ENCODE assay signal across 9 cellular contexts in the genomic region with DNA sequence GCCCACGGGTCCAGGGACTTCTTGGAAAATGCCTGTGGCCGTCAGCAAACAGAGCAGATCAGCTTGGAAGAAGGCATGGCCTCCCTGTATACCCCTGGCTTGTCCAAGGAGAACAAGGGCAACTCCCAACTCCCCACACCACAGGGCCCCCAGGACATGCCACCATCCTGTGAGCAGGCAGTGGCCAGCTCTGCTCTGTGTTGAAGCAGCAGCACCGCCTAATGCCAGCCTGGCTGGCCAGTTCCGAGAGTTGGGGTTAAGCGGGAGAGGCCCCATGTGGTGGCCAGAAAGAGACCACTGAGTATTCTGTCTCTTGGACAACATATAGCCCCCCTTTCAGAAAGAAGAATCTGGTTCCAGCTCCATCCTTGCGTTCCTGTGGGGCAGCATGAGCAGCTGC.
"Had no signal": no experiment of that assay in that cellular context is flagged by ENCODE, and none has a peak within 500 bp of the region (broad histone marks: within the 10 kb centered on the region; RNA-seq: fewer than 3 reads in every experiment).

No MANE protein-coding gene starts in this region.

- H3K36me3 Mint-ChIP-seq: IgD-negative memory B cell had no signal

- H3K4me3 Mint-ChIP-seq: H9, HFFc6, IgD-negative memory B cell had no signal

- H3K27me3 Mint-ChIP-seq: IgD-negative memory B cell had no signal

- ATAC-seq: HCT116, HepG2 had no signal

- DNase-seq: GM23248, GOT3, H9, HFFc6, KBM-7 had no signal

- H3K27ac Mint-ChIP-seq: HFFc6 had no signal

- H3K27ac ChIP-seq: GM23248, HL-60 had no signal

- H3K4me3 ChIP-seq: GM23248 had no signal

- H3K9me3 Mint-ChIP-seq: H9, IgD-negative memory B cell had no signal
